8 cellular contexts compared by ENCODE assay signal in genomic region chr15:82709421-82710207, GRCh38. TPM values are rescaled to one million over a fixed set of nuclear protein-coding genes. Genes with fewer than 3 reads are reported as not detected.
DNase-seq lines count a peak whose midpoint lies in the region; ATAC-seq, FAIRE-seq and TF ChIP-seq lines count a peak whose summit lies in the region.

Gene AP3B2, minus strand, starts transcription at chr15:82709875. Its CDS starts 169 bp downstream, at chr15:82709706.

- intact Hi-C loops in lower lobe of right lung (cut with DNase I), result no loop called here

- H3K27ac ChIP-seq in duodenal mucosa (ENCODE audit: low read depth, low read length) (no peak within 1 kb of the TSS), lower lobe of right lung (no peak within 1 kb of the TSS)

- DNase-seq in AG08396 (ENCODE audit: low spot score), result peak; percentile 95
- DNase-seq in GM19239 (ENCODE audit: insufficient read length, low spot score), result peak; percentile 94
- peak; percentile 48 for DNase-seq in NCI-H526 treated with DMSO at 0.1 percent for 48 hours (lab: John Stamatoyannopoulos, UW)
- DNase-seq in activated CD4-positive, alpha-beta T cell treated with anti-CD3 and anti-CD28 coated beads, Interleukin-2, amount 50 U/mL, for 48 hours, result peak; percentile 74 to 78
- peak; percentile 85 for DNase-seq in lower lobe of right lung
- DNase-seq in stimulated activated CD4-positive, alpha-beta T cell treated with anti-CD3 and anti-CD28 coated beads, Interleukin-4, amount 100 ng/mL, for 48 hours (ENCODE audit: low read depth in 2 of 2), result peak; percentile 56 to 62

- no peak within 1 kb of the TSS for H3K9ac ChIP-seq in duodenal mucosa (ENCODE audit: low read depth in 1 of 2, low read length in 2 of 2)

- H3K4me1 ChIP-seq in duodenal mucosa (ENCODE audit: control insufficient read depth in 1 of 2, insufficient read depth in 2 of 2, low read length in 2 of 2), result peaks cover 5 to 8% of the 10 kb centered on the region in 2 donors
- peaks cover 13% of the 10 kb centered on the region for H3K4me1 ChIP-seq in lower lobe of right lung

- TF ChIP-seq CTCF in lower lobe of right lung (IDR thresholded peaks at IDR 0.05), result no peak

- no peaks in the 10 kb centered on the region for H3K36me3 ChIP-seq in duodenal mucosa (ENCODE audit: control insufficient read depth in 1 of 2, insufficient read depth in 2 of 2, low read length in 2 of 2)
- no peaks in the 10 kb centered on the region for H3K36me3 ChIP-seq in lower lobe of right lung

- no peaks in the 10 kb centered on the region for H3K9me3 ChIP-seq in duodenal mucosa (ENCODE audit: control insufficient read depth in 1 of 2, low read length in 2 of 2)
- H3K9me3 ChIP-seq in lower lobe of right lung, result no peaks in the 10 kb centered on the region

- H3K27me3 ChIP-seq in duodenal mucosa (ENCODE audit: control insufficient read depth in 1 of 2, insufficient read depth in 2 of 2, low read length in 2 of 2) (no peaks in the 10 kb centered on the region), lower lobe of right lung (ENCODE audit: low read depth) (peaks cover 14% of the 10 kb centered on the region)

- ATAC-seq in HG03439 (IDR thresholded peaks at IDR 0.05; ENCODE audit: unreplicated experiment), result peak; percentile 87
- peak; percentile 97 to 98 for ATAC-seq in lower lobe of right lung

- peak within 1 kb of the TSS; percentile 66 to 69 for H3K4me3 ChIP-seq in duodenal mucosa (ENCODE audit: low read depth in 1 of 2, low read length in 2 of 2)
- H3K4me3 ChIP-seq in lower lobe of right lung, result peak within 1 kb of the TSS; percentile 80

- FAIRE-seq in GM19239 (lab: Jason Lieb, UNC), result peak; percentile 40

RNA-seq across cellular contexts. Expression of gene AP3B2, which starts in this region (rescaled TPM):
- total RNA-seq in lower lobe of right lung, result 3.0 TPM
